Comparison of ENCODE assay signal across 15 cellular contexts in genomic region chr15:63198752-63199250, GRCh38. TPM values are rescaled to one million over a fixed set of nuclear protein-coding genes. Genes with fewer than 3 reads are reported as not detected.
DNase-seq lines count a peak whose midpoint lies in the region; ATAC-seq and TF ChIP-seq lines count a peak whose summit lies in the region.
"Had no signal": no experiment of that assay in that cellular context is flagged by ENCODE, and none has a peak within 500 bp of the region (broad histone marks: within the 10 kb centered on the region; RNA-seq: fewer than 3 reads in every experiment).

No MANE protein-coding gene starts in this region.

- no peaks in the 10 kb centered on the region for H3K9me3 Mint-ChIP-seq in activated T-cell treated with anti-CD3 and anti-CD28 coated beads, Interleukin-2, amount 50 U/mL, for 72 hours
- no peaks in the 10 kb centered on the region for H3K9me3 Mint-ChIP-seq in stimulated activated effector memory CD8-positive, alpha-beta T cell treated with anti-CD3 and anti-CD28 coated beads, Interleukin-12 subunit alpha, Interleukin-12 subunit beta, amount 100 ng/mL, for 72 hours
- H3K9me3 Mint-ChIP-seq: endodermal cell had no signal

- H3K27ac Mint-ChIP-seq in activated T-cell treated with anti-CD3 and anti-CD28 coated beads, Interleukin-2, amount 50 U/mL, for 72 hours, result peak overlapping the region; percentile 50
- peak overlapping the region; percentile 40 for H3K27ac Mint-ChIP-seq in stimulated activated effector memory CD8-positive, alpha-beta T cell treated with anti-CD3 and anti-CD28 coated beads, Interleukin-12 subunit alpha, Interleukin-12 subunit beta, amount 100 ng/mL, for 72 hours
- H3K27ac Mint-ChIP-seq: activated CD4-positive, alpha-beta T cell treated with anti-CD3 and anti-CD28 coated beads, Interleukin-2, amount 10 ng/mL, durations not matched to agents 7 days and 5 days; endodermal cell had no signal

- no peaks in the 10 kb centered on the region for H3K27me3 ChIP-seq in foreskin keratinocyte
- H3K27me3 ChIP-seq: SJCRH30, thyroid gland had no signal

- peaks cover 15% of the 10 kb centered on the region for H3K4me1 ChIP-seq in foreskin keratinocyte

- peak overlapping the region; percentile 53 to 70 for H3K4me3 Mint-ChIP-seq in activated T-cell treated with anti-CD3 and anti-CD28 coated beads, Interleukin-2, amount 50 U/mL, for 72 hours
- no peak overlapping the region for H3K4me3 Mint-ChIP-seq in stimulated activated effector memory CD8-positive, alpha-beta T cell treated with anti-CD3 and anti-CD28 coated beads, Interleukin-12 subunit alpha, Interleukin-12 subunit beta, amount 100 ng/mL, for 72 hours
- H3K4me3 Mint-ChIP-seq: activated CD4-positive, alpha-beta T cell treated with anti-CD3 and anti-CD28 coated beads, Interleukin-2, amount 10 ng/mL, durations not matched to agents 7 days and 5 days; endodermal cell had no signal

- ATAC-seq in activated T-cell treated with anti-CD3 and anti-CD28 coated beads, Interleukin-2, amount 50 U/mL, for 72 hours (replicated peaks in 1 of 2), result no peak
- ATAC-seq in stimulated activated effector memory CD8-positive, alpha-beta T cell treated with anti-CD3 and anti-CD28 coated beads, Interleukin-12 subunit alpha, Interleukin-12 subunit beta, amount 100 ng/mL, for 72 hours, result no peak
- no peak for ATAC-seq in GM18519 (IDR thresholded peaks at IDR 0.05; ENCODE audit: low FRiP score, unreplicated experiment)
- ATAC-seq in foreskin keratinocyte, result no peak

- H3K4me3 ChIP-seq in choroid plexus epithelial cell (ENCODE audit: low read depth, low read length), result no peak overlapping the region
- H3K4me3 ChIP-seq: SJCRH30, thyroid gland had no signal

- peaks cover 5 to 18% of the 10 kb centered on the region in 2 donors for H3K36me3 Mint-ChIP-seq in activated T-cell treated with anti-CD3 and anti-CD28 coated beads, Interleukin-2, amount 50 U/mL, for 72 hours (ENCODE audit: insufficient read depth in 2 of 2)
- H3K36me3 Mint-ChIP-seq in stimulated activated effector memory CD8-positive, alpha-beta T cell treated with anti-CD3 and anti-CD28 coated beads, Interleukin-12 subunit alpha, Interleukin-12 subunit beta, amount 100 ng/mL, for 72 hours, result peaks cover 71% of the 10 kb centered on the region

- DNase-seq in activated T-cell treated with anti-CD3 and anti-CD28 coated beads, Interleukin-2, amount 50 U/mL, for 72 hours, result no peak
- DNase-seq in activated T-cell treated with anti-CD3 and anti-CD28 coated beads, Interleukin-2, amount 50 U/mL, for 1 hour, result no peak
- DNase-seq in NCI-H460 (ENCODE audit: extremely low read depth, low read depth) (peak; percentile 21), choroid plexus epithelial cell (ENCODE audit: low read depth) (peak; percentile 50), D341Med (ENCODE audit: low spot score) (no peak), foreskin keratinocyte (no peak)
- DNase-seq in stimulated activated effector memory CD8-positive, alpha-beta T cell treated with anti-CD3 and anti-CD28 coated beads, Interleukin-12 subunit alpha, Interleukin-12 subunit beta, amount 100 ng/mL, for 72 hours (ENCODE audit: low spot score in 2 of 2), result no peak
- DNase-seq: activated CD4-positive, alpha-beta T cell treated with anti-CD3 and anti-CD28 coated beads, Interleukin-2, amount 10 ng/mL, durations not matched to agents 7 days and 5 days; anterior cingulate cortex; endodermal cell; NCI-H345; retina; SJCRH30; thyroid gland had no signal

- no peak for TF ChIP-seq CTCF in choroid plexus epithelial cell (conservative IDR thresholded peaks at IDR 0.05; ENCODE audit: low read depth, low read length)
- no peak for TF ChIP-seq CTCF in foreskin keratinocyte (conservative IDR thresholded peaks at IDR 0.05)

- H3K4me1 Mint-ChIP-seq in activated T-cell treated with anti-CD3 and anti-CD28 coated beads, Interleukin-2, amount 50 U/mL, for 72 hours (ENCODE audit: low read depth), result peaks cover 96% of the 10 kb centered on the region
- peaks cover 83% of the 10 kb centered on the region for H3K4me1 Mint-ChIP-seq in stimulated activated effector memory CD8-positive, alpha-beta T cell treated with anti-CD3 and anti-CD28 coated beads, Interleukin-12 subunit alpha, Interleukin-12 subunit beta, amount 100 ng/mL, for 72 hours

- H3K27ac ChIP-seq in foreskin keratinocyte, result no peak overlapping the region
- H3K27ac ChIP-seq: SJCRH30, thyroid gland had no signal

- H3K27me3 Mint-ChIP-seq in activated T-cell treated with anti-CD3 and anti-CD28 coated beads, Interleukin-2, amount 50 U/mL, for 72 hours (ENCODE audit: low read depth), result no peaks in the 10 kb centered on the region
- H3K27me3 Mint-ChIP-seq: activated CD4-positive, alpha-beta T cell treated with anti-CD3 and anti-CD28 coated beads, Interleukin-2, amount 10 ng/mL, durations not matched to agents 7 days and 5 days had no signal

RNA-seq across cellular contexts. Expression of gene RAB8B, which starts 9.4 kb away (rescaled TPM):
- 100 to 1,000 TPM; 122 to 157 TPM for total RNA-seq in activated T-cell treated with anti-CD3 and anti-CD28 coated beads, Interleukin-2, amount 50 U/mL, for 72 hours
- total RNA-seq in NCI-H460 (2014; rRNA removed; shearing (Covaris generic)), result 12.5 and 13.1 TPM in 2 replicates
- 8.3 and 10.1 TPM in 2 replicates for polyA plus RNA-seq in NCI-H460 (2014; cell fraction: nucleus; rRNA removed)
- 18.9 and 20.4 TPM in 2 replicates for total RNA-seq in foreskin keratinocyte
- 4.5 and 5.1 TPM in 2 replicates for polyA plus RNA-seq in foreskin keratinocyte

RNA-seq across cellular contexts. Expression of gene RPS27L, which starts 41.5 kb away (rescaled TPM):
- 100 to 1,000 TPM; 166 to 228 TPM for total RNA-seq in activated T-cell treated with anti-CD3 and anti-CD28 coated beads, Interleukin-2, amount 50 U/mL, for 72 hours
- 298 and 356 TPM in 2 replicates for total RNA-seq in NCI-H460 (2014; rRNA removed; shearing (Covaris generic))
- 19.2 and 23.2 TPM in 2 replicates for polyA plus RNA-seq in NCI-H460 (2014; cell fraction: nucleus; rRNA removed)
- 129 and 140 TPM in 2 replicates for total RNA-seq in foreskin keratinocyte
- polyA plus RNA-seq in foreskin keratinocyte, result 199 and 221 TPM in 2 replicates

Comparison
In these comparisons a context has a peak if more than half of its experiments do, and no peak if none do; other contexts are left out.
1. DNase-seq: peak in NCI-H460 (single experiment) and choroid plexus epithelial cell (single experiment); none in activated T-cell treated with anti-CD3 and anti-CD28 coated beads, Interleukin-2, amount 50 U/mL, for 72 hours (0 of 2), activated T-cell treated with anti-CD3 and anti-CD28 coated beads, Interleukin-2, amount 50 U/mL, for 1 hour (single experiment), stimulated activated effector memory CD8-positive, alpha-beta T cell treated with anti-CD3 and anti-CD28 coated beads, Interleukin-12 subunit alpha, Interleukin-12 subunit beta, amount 100 ng/mL, for 72 hours (0 of 2), D341Med (single experiment) and foreskin keratinocyte (0 of 2).